11 cellular contexts compared by ENCODE assay signal in the genomic region with DNA sequence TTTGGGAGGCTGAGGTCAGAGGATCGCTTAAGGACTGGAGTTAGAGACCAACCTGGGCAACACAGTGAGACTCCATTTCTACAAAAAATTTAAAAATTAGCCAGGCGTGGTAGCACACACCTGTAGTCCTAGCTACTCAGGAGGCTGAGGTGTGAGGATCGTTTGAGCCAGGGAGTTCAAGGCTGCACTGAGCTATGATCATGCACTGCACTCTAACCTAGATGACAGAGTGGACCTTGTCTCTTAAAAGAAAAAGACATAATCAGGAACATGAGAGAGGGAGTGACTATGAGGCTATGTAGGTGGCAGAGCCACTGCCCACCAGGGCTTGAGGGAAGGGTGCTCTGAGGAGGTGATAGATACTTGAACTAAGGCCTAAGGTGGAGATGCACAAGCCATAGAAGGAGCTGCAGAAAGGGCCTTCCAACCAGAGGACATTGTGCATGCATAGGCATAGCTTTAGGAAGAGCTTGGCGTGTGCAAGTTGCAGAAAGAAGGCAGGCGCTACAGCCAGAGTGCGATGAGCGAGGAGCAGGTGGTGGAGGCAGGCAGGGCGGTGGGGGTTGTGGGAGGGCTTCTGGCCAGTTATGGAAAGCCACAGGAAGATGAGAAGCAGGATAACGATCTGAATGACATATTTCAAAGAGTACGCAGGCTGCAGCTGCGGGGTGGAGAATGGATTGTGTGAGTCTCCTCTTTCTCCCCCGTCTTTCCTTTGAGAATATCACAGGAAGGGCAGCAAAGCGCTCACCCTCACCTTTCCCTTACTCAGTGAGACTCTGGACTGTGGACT. TPM values are rescaled to one million over a fixed set of nuclear protein-coding genes. Genes with fewer than 3 reads are reported as not detected.
DNase-seq lines count a peak whose midpoint lies in the region; ATAC-seq and TF ChIP-seq lines count a peak whose summit lies in the region.
"Had no signal": no experiment of that assay in that cellular context is flagged by ENCODE, and none has a peak within 500 bp of the region (broad histone marks: within the 10 kb centered on the region; RNA-seq: fewer than 3 reads in every experiment).

No MANE protein-coding gene starts in this region.

- H3K4me3 Mint-ChIP-seq in T-helper 2 cell treated with Interferon-gamma antibody and Interleukin-4, amounts not matched to agents 5 μg/mL and 100 μg/mL, for 36 hours = peak overlapping the region; percentile 3
- H3K4me3 Mint-ChIP-seq: HFFc6 had no signal

- no peaks in the 10 kb centered on the region for H3K36me3 ChIP-seq in stomach

- no peaks in the 10 kb centered on the region for H3K36me3 Mint-ChIP-seq in T-helper 2 cell treated with Interferon-gamma antibody and Interleukin-4, amounts not matched to agents 5 μg/mL and 100 μg/mL, for 36 hours (ENCODE audit: low read depth)
- H3K36me3 Mint-ChIP-seq: CD4-positive, alpha-beta memory T cell had no signal

- H3K4me1 Mint-ChIP-seq in T-helper 2 cell treated with Interferon-gamma antibody and Interleukin-4, amounts not matched to agents 5 μg/mL and 100 μg/mL, for 36 hours (ENCODE audit: low read depth) = peaks cover 29% of the 10 kb centered on the region

- peaks cover 5 to 26% (median 19%) of the 10 kb centered on the region in 4 donors for H3K4me1 ChIP-seq in stomach

- no peaks in the 10 kb centered on the region for H3K9me3 ChIP-seq in stomach

- peaks cover 3% of the 10 kb centered on the region for H3K27me3 Mint-ChIP-seq in T-helper 2 cell treated with Interferon-gamma antibody and Interleukin-4, amounts not matched to agents 5 μg/mL and 100 μg/mL, for 36 hours (ENCODE audit: low read depth)

- H3K9me3 Mint-ChIP-seq in T-helper 2 cell treated with Interferon-gamma antibody and Interleukin-4, amounts not matched to agents 5 μg/mL and 100 μg/mL, for 36 hours = no peaks in the 10 kb centered on the region
- H3K9me3 Mint-ChIP-seq: CD4-positive, alpha-beta memory T cell; HFFc6 had no signal

- H3K27me3 ChIP-seq in stomach = peaks cover 0 to 13% (median 2%) of the 10 kb centered on the region in 3 donors

- H3K27ac Mint-ChIP-seq in T-helper 2 cell treated with Interferon-gamma antibody and Interleukin-4, amounts not matched to agents 5 μg/mL and 100 μg/mL, for 36 hours = no peak overlapping the region

- TF ChIP-seq CTCF in astrocyte of the cerebellum (IDR thresholded peaks at IDR 0.05; ENCODE audit: low read depth, low read length, missing control alignments) (no peak), stomach (IDR thresholded peaks at IDR 0.05) (no peak)

- H3K4me3 ChIP-seq in astrocyte of the cerebellum (ENCODE audit: low read depth, low read length) = no peak overlapping the region
- no peak overlapping the region for H3K4me3 ChIP-seq in skeletal muscle cell (ENCODE audit: low read depth, low read length)
- H3K4me3 ChIP-seq in stomach = no peak overlapping the region

- no peak overlapping the region for H3K27ac ChIP-seq in stomach

- no peak for TF ChIP-seq EP300 in stomach (IDR thresholded peaks at IDR 0.05)

- WGBS in stomach, 5 donors = 62 to 69% (median 67%) methylated on average over 13 of the region's 13 CpGs

- no peak for ATAC-seq in HG02870 (IDR thresholded peaks at IDR 0.05; ENCODE audit: unreplicated experiment)

- intact Hi-C loops in stomach (cut with DNase I; ENCODE audit: low total_unique reads) = no loop called here

- DNase-seq in T-helper 2 cell treated with Interferon-gamma antibody and Interleukin-4, amounts not matched to agents 5 μg/mL and 100 μg/mL, for 36 hours (ENCODE audit: low spot score) = peak; percentile 10
- no peak for DNase-seq in T-helper 2 cell
- peak; percentile 62 for DNase-seq in NCI-H446 treated with DMSO at 0.1 percent for 48 hours (lab: John Stamatoyannopoulos, UW)
- peak; percentile 60 for DNase-seq in astrocyte of the cerebellum (ENCODE audit: low read depth)
- DNase-seq in skeletal muscle cell (ENCODE audit: low read depth) = peak; percentile 88
- DNase-seq in cerebellar cortex (ENCODE audit: low spot score) = no peak
- DNase-seq in stomach = no peak
- DNase-seq: activated CD4-positive, alpha-beta T cell treated with anti-CD3 and anti-CD28 coated beads, Interleukin-2, amount 50 U/mL, for 4 hours had no signal

- no peak for TF ChIP-seq POLR2A in stomach (IDR thresholded peaks at IDR 0.05)

- in situ Hi-C loops in astrocyte of the cerebellum (cut with HindIII; ENCODE audit: low sequenced_read_pairs) = loop anchor here (25.0 kb wide), 1 partner anchor 362 kb away; no protein-coding TSS in a partner anchor

RNA-seq across cellular contexts. Expression of gene PLXNC1, which starts 49.0 kb away (rescaled TPM):
- total RNA-seq in stomach = 10 to 100 TPM in 1 of 5 donors, 1 to 10 TPM in 3, under 1 TPM in 1; 0.89 to 16.5 (median 6.2) TPM
- polyA plus RNA-seq in stomach = 1 to 10 TPM in 1 of 3 donors, under 1 TPM in 2; 0.40 to 1.2 (median 0.46) TPM

Comparison
In these comparisons a context has a peak if more than half of its experiments do, and no peak if none do; other contexts are left out.
1. DNase-seq: peak in T-helper 2 cell treated with Interferon-gamma antibody and Interleukin-4, amounts not matched to agents 5 μg/mL and 100 μg/mL, for 36 hours (single experiment), NCI-H446 treated with DMSO at 0.1 percent for 48 hours (single experiment), astrocyte of the cerebellum (single experiment) and skeletal muscle cell (single experiment); none in T-helper 2 cell (0 of 5), cerebellar cortex (single experiment) and stomach (single experiment).